22 cellular contexts compared by ENCODE assay signal in the genomic region with DNA sequence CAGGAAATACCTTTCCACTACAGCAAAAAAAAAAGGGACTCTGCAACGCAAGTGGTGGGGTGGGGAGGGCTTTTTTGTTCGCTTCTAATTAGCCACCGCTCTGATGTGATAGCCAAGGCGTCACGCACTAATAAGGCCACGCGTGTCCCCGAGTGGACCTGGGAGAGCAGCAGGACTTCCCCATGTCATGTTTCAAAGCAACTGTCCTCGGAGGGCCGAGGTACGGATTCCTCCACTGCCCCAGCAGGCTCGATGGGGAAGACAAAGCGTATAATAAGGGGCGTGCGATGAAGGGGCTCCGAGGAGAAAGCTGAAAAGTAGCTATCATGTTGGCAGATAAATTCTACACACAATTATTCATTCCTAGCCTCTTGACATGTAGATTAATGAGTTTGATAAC.
DNase-seq lines count a peak whose midpoint lies in the region; ATAC-seq, FAIRE-seq and TF ChIP-seq lines count a peak whose summit lies in the region.
"Had no signal": no experiment of that assay in that cellular context is flagged by ENCODE, and none has a peak within 500 bp of the region (broad histone marks: within the 10 kb centered on the region; RNA-seq: fewer than 3 reads in every experiment).

No MANE protein-coding gene starts in this region.

- no peak overlapping the region for H3K27ac Mint-ChIP-seq in osteocyte (ENCODE audit: unreplicated experiment)
- H3K27ac Mint-ChIP-seq: CD4-positive, alpha-beta memory T cell had no signal

- H3K36me3 ChIP-seq in right atrium auricular region (no peaks in the 10 kb centered on the region), vagina (no peaks in the 10 kb centered on the region), kidney (ENCODE audit: control insufficient read depth in 1 of 2, insufficient read depth in 2 of 2, low read length in 2 of 2) (no peaks in the 10 kb centered on the region)

- TF ChIP-seq CTCF in right atrium auricular region (IDR thresholded peaks at IDR 0.05) (no peak), osteocyte (IDR thresholded peaks at IDR 0.05) (no peak), vagina (IDR thresholded peaks at IDR 0.05) (no peak), kidney (IDR thresholded peaks at IDR 0.05; ENCODE audit: borderline replicate concordance, extremely low read depth, insufficient read depth) (no peak)

- H3K36me3 Mint-ChIP-seq in osteocyte (ENCODE audit: unreplicated experiment): no peaks in the 10 kb centered on the region
- H3K36me3 Mint-ChIP-seq: CD4-positive, alpha-beta memory T cell had no signal

- no peak for ATAC-seq in Right ventricle myocardium inferior
- no peak for ATAC-seq in left lobe of liver
- ATAC-seq: GM12878 had no signal

- no peak overlapping the region for H3K4me3 ChIP-seq in right atrium auricular region
- no peak overlapping the region for H3K4me3 ChIP-seq in vagina
- no peak overlapping the region for H3K4me3 ChIP-seq in kidney (ENCODE audit: low read length in 2 of 2)
- H3K4me3 ChIP-seq: A549, GM12878, GM23248 had no signal

- DNase-seq in right atrium auricular region (ENCODE audit: low spot score) (peak; percentile 23), Right ventricle myocardium inferior (ENCODE audit: missing footprints) (no peak), left lobe of liver (ENCODE audit: low spot score) (peak; percentile 5), osteocyte (ENCODE audit: extremely low spot score, unreplicated experiment) (peak; percentile 75), vagina (ENCODE audit: extremely low spot score in 2 of 2) (peak; percentile 49 to 58), kidney (no peak), GDM1 (lab: John Stamatoyannopoulos, UW) (no peak)
- DNase-seq in activated T-cell treated with anti-CD3 and anti-CD28 coated beads, Interleukin-2, amount 50 U/mL, for 48 hours: no peak
- DNase-seq: 8988T; ACHN; C1 segment of cervical spinal cord; Calu3; CD4-positive, alpha-beta memory T cell; DND-41; GM23248; H7; HCEC 1CT had no signal

- no peaks in the 10 kb centered on the region for H3K4me1 ChIP-seq in right atrium auricular region
- H3K4me1 ChIP-seq in vagina: no peaks in the 10 kb centered on the region
- no peaks in the 10 kb centered on the region for H3K4me1 ChIP-seq in kidney (ENCODE audit: control insufficient read depth in 1 of 2, insufficient read depth in 1 of 2, low read depth in 1 of 2, low read length in 2 of 2)
- H3K4me1 ChIP-seq: A549 had no signal

- H3K9ac ChIP-seq in kidney (ENCODE audit: low read length in 2 of 2): no peak overlapping the region
- H3K9ac ChIP-seq: GM23248 had no signal

- H3K27me3 Mint-ChIP-seq in osteocyte (ENCODE audit: unreplicated experiment): no peaks in the 10 kb centered on the region

- H3K27ac ChIP-seq in right atrium auricular region (no peak overlapping the region), vagina (no peak overlapping the region), kidney (ENCODE audit: low read depth in 2 of 2, low read length in 2 of 2) (no peak overlapping the region)
- H3K27ac ChIP-seq: A549, GM23248 had no signal

- no peaks in the 10 kb centered on the region for H3K4me1 Mint-ChIP-seq in osteocyte (ENCODE audit: unreplicated experiment)
- H3K4me1 Mint-ChIP-seq: CD4-positive, alpha-beta memory T cell had no signal

- TF ChIP-seq POLR2A in vagina (IDR thresholded peaks at IDR 0.05): no peak

- peaks cover 13% of the 10 kb centered on the region for H3K9me3 Mint-ChIP-seq in osteocyte (ENCODE audit: unreplicated experiment)

- intact Hi-C loops in Right ventricle myocardium inferior (cut with DNase I) (no loop called here), vagina (cut with DNase I) (no loop called here), kidney (cut with DNase I) (no loop called here)

- H3K4me3 Mint-ChIP-seq in osteocyte (ENCODE audit: unreplicated experiment): no peak overlapping the region
- H3K4me3 Mint-ChIP-seq: CD4-positive, alpha-beta memory T cell had no signal

- H3K27me3 ChIP-seq in right atrium auricular region (no peaks in the 10 kb centered on the region), vagina (no peaks in the 10 kb centered on the region)

- no peak for FAIRE-seq in kidney (lab: Jason Lieb, UNC)
- FAIRE-seq: A549, G401.6, GM12878, GM19239, H1 had no signal

- no peaks in the 10 kb centered on the region for H3K9me3 ChIP-seq in right atrium auricular region
- no peaks in the 10 kb centered on the region for H3K9me3 ChIP-seq in vagina
- H3K9me3 ChIP-seq in kidney (ENCODE audit: control insufficient read depth in 1 of 2, low read length in 2 of 2): no peaks in the 10 kb centered on the region
- H3K9me3 ChIP-seq: A549 had no signal

Comparison
In these comparisons a context has a peak if more than half of its experiments do, and no peak if none do; other contexts are left out.
1. DNase-seq: peak in right atrium auricular region (single experiment), left lobe of liver (single experiment), osteocyte (single experiment) and vagina (2 of 2); none in Right ventricle myocardium inferior (single experiment), activated T-cell treated with anti-CD3 and anti-CD28 coated beads, Interleukin-2, amount 50 U/mL, for 48 hours (0 of 2), kidney (single experiment) and GDM1 (single experiment).